22 cellular contexts compared by ENCODE assay signal in the genomic region with DNA sequence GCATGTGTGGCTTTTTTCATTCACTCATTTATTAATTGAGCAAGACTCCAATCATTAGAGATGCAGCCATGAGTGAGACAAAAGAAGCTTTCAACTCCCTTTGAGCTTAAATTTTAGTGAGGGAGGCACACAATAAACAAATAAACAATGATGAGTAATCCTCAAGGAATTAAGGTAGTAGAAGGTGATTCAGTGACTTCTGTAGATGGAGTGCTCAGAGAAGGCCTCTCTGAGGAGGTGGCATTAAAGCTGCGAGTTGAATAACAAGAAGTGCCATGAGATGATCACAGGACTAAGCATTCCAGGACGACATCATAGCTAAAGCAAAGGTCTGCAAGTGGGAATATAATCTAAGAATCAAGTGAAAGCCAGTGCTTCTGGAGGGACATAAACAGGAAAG.
DNase-seq lines count a peak whose midpoint lies in the region; ATAC-seq and TF ChIP-seq lines count a peak whose summit lies in the region.
"Had no signal": no experiment of that assay in that cellular context is flagged by ENCODE, and none has a peak within 500 bp of the region (broad histone marks: within the 10 kb centered on the region; RNA-seq: fewer than 3 reads in every experiment).

No MANE protein-coding gene starts in this region.

- DNase-seq in Calu3 (no peak), HT-29 (ENCODE audit: low spot score) (peak; percentile 54), SW480 (ENCODE audit: low spot score) (peak; percentile 2), 8988T (no peak)
- DNase-seq in activated effector memory CD4-positive, alpha-beta T cell treated with anti-CD3 and anti-CD28 coated beads, Interleukin-2, amount 50 U/mL, for 16 hours, result no peak
- DNase-seq: C1 segment of cervical spinal cord; CD4-positive, alpha-beta memory T cell; COR-L47; DMS79 treated with DMSO at 0.1 percent for 48 hours; IMR-90; KG1; MG63; NCI-H2029; NCI-H446 treated with DMSO at 0.1 percent for 48 hours; NCI-H526; NCI-H82; NK-92 treated with Interleukin-12 subunit alpha and Interleukin-12 subunit beta, amount 100 ng/mL, for 24 hours; SHP77 had no signal

- BruUV-seq in Calu3 (replicated peaks; lab: Mats Ljungman, UMichigan), result no TSS peak

- no peaks in the 10 kb centered on the region for H3K9me3 Mint-ChIP-seq in Calu3 (ENCODE audit: low read depth, unreplicated experiment)

- intact Hi-C loops in Calu3 (cut with micrococcal nuclease; ENCODE audit: unreplicated experiment), result loop anchor here (5.0 kb wide), 1 partner anchor 80 kb away; a partner anchor contains a TSS

- no peaks in the 10 kb centered on the region for H3K36me3 ChIP-seq in mesodermal cell (ENCODE audit: control insufficient read depth, insufficient read depth, low read length)
- H3K36me3 ChIP-seq: MG63 had no signal

- H3K9me3 ChIP-seq in mesodermal cell (ENCODE audit: control insufficient read depth, low read length), result no peaks in the 10 kb centered on the region
- H3K9me3 ChIP-seq: MG63 had no signal

- ATAC-seq in HG03565 (IDR thresholded peaks at IDR 0.05; ENCODE audit: unreplicated experiment), result no peak
- ATAC-seq: Panc1 had no signal

- no peak for TF ChIP-seq CTCF in Calu3 (IDR thresholded peaks at IDR 0.05; ENCODE audit: unreplicated experiment)

- H3K36me3 Mint-ChIP-seq in Calu3 (ENCODE audit: insufficient read depth, unreplicated experiment), result peaks cover 6% of the 10 kb centered on the region
- H3K36me3 Mint-ChIP-seq: CD4-positive, alpha-beta memory T cell had no signal

- H3K4me1 ChIP-seq in mesodermal cell (ENCODE audit: control insufficient read depth, insufficient read depth, low read length, poor library complexity, severe bottlenecking), result peaks cover 10% of the 10 kb centered on the region

- peak overlapping the region; percentile 16 for H3K27ac ChIP-seq in mesodermal cell (ENCODE audit: low read depth, low read length, severe bottlenecking)
- H3K27ac ChIP-seq: RWPE1 had no signal

- H3K27me3 Mint-ChIP-seq in Calu3 (ENCODE audit: unreplicated experiment), result no peaks in the 10 kb centered on the region

- CTCF ChIA-PET in Calu3 (lab: Charles Lee), result interaction anchor here (0.6 to 2.7 kb wide), 3 partner anchors 14 to 78 kb away, joined by 3 to 9 read pairs (median 5); a partner anchor contains a TSS

- peaks cover 47% of the 10 kb centered on the region for H3K4me1 Mint-ChIP-seq in Calu3 (ENCODE audit: low read depth, unreplicated experiment)
- H3K4me1 Mint-ChIP-seq: CD4-positive, alpha-beta memory T cell had no signal

- H3K4me3 Mint-ChIP-seq in Calu3 (ENCODE audit: low read depth, unreplicated experiment), result peak overlapping the region; percentile 55
- H3K4me3 Mint-ChIP-seq: CD4-positive, alpha-beta memory T cell had no signal

- H3K4me3 ChIP-seq in mesodermal cell (ENCODE audit: extremely low read depth, insufficient read depth, low read length, poor library complexity, severe bottlenecking), result no peak overlapping the region
- H3K4me3 ChIP-seq: MG63 had no signal

- H3K27ac Mint-ChIP-seq in Calu3 (ENCODE audit: unreplicated experiment), result peak overlapping the region; percentile 86
- H3K27ac Mint-ChIP-seq: CD4-positive, alpha-beta memory T cell had no signal

- WGBS in mesodermal cell (ENCODE audit: insufficient coverage in 2 of 2), 2 experiments, result 44 to 49% methylated on average over 2 of the region's 2 CpGs

Comparison
In these comparisons a context has a peak if more than half of its experiments do, and no peak if none do; other contexts are left out.
1. DNase-seq: peak in HT-29 (single experiment) and SW480 (single experiment); none in Calu3 (single experiment), 8988T (single experiment) and activated effector memory CD4-positive, alpha-beta T cell treated with anti-CD3 and anti-CD28 coated beads, Interleukin-2, amount 50 U/mL, for 16 hours (single experiment).